Comparison of ENCODE assay signal across 1 cellular context in genomic region chr4:56530269-56531148, GRCh38.
TF ChIP-seq lines count a peak whose summit lies in the region.

No MANE protein-coding gene starts in this region.

TF ChIP-seq in H1, 55 proteins besides CTCF, POLR2A, EP300 and RAD21 (continued from another document):
- no peak for TF ChIP-seq JUN (IDR thresholded peaks at IDR 0.05; ENCODE audit: low read depth, low read length)
- TF ChIP-seq EZH2 (IDR thresholded peaks at IDR 0.05; ENCODE audit: low read depth, low read length, severe bottlenecking): peak; percentile 44
- TF ChIP-seq POLR2AphosphoS5 (IDR thresholded peaks at IDR 0.05; ENCODE audit: low read depth, low read length): 0 out of 2 replicates have a peak, but pooled peaks have one; percentile 42
- TF ChIP-seq TBP (IDR thresholded peaks at IDR 0.05; ENCODE audit: low read depth, low read length): peak; percentile 27; the same call in 1 of the 2 replicates
- peak; percentile 75 for TF ChIP-seq BACH1 (IDR thresholded peaks at IDR 0.05; ENCODE audit: low read length)
- TF ChIP-seq GABPA (IDR thresholded peaks at IDR 0.05; ENCODE audit: borderline replicate concordance, insufficient read depth, low read length): no peak
- peak; percentile 8; the same call in 1 of the 2 replicates for TF ChIP-seq MAX (IDR thresholded peaks at IDR 0.05)
- no peak for TF ChIP-seq JUND (IDR thresholded peaks at IDR 0.05; ENCODE audit: low read length)
- peak; percentile 37 for TF ChIP-seq TAF7 (optimal IDR thresholded peaks at IDR 0.05; ENCODE audit: borderline replicate concordance, low read depth, low read length)
- TF ChIP-seq PHF8 (conservative IDR thresholded peaks at IDR 0.05; ENCODE audit: low read depth, low read length): peak; percentile 67
- TF ChIP-seq BRCA1 (IDR thresholded peaks at IDR 0.05; ENCODE audit: low read depth, low read length): peak; percentile 93
- peak; percentile 81 for TF ChIP-seq TAF1 (IDR thresholded peaks at IDR 0.05; ENCODE audit: low read depth, low read length)
- peak; percentile 98 for TF ChIP-seq CHD2 (IDR thresholded peaks at IDR 0.05; ENCODE audit: low read length)
- TF ChIP-seq ATF2 (IDR thresholded peaks at IDR 0.05; ENCODE audit: low read length): no peak
- no peak for TF ChIP-seq SRF (IDR thresholded peaks at IDR 0.05; ENCODE audit: low read depth, low read length)
- TF ChIP-seq ASH2L (IDR thresholded peaks at IDR 0.05; ENCODE audit: low read length): peak; percentile 72
